24 cellular contexts compared by ENCODE assay signal in the genomic region with DNA sequence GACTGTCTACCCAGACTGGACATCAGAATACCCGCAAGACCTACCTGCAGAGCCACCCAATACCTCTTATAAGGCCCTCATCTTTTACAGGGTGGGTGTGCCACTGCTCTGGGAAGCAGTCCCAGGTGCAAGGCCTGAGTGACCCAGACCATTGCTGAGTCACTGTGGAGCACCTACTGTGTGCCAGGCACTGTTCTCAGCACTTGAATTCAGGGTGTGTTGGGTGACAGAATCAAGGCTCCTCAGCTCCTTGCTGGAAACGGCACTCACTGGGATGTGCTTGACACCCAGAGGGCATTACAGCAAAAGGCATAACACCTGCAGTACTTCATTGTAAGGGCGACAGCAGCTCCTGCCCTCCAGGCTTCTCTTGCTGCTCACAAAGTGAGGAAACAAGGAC. TPM values are rescaled to one million over a fixed set of nuclear protein-coding genes. Genes with fewer than 3 reads are reported as not detected.
A peak's percentile ranks its signal among the peaks of the same experiment; 100 is the strongest.
DNase-seq lines count a peak whose midpoint lies in the region; ATAC-seq and TF ChIP-seq lines count a peak whose summit lies in the region.
"Had no signal": no experiment of that assay in that cellular context is flagged by ENCODE, and none has a peak within 500 bp of the region (broad histone marks: within the 10 kb centered on the region; RNA-seq: fewer than 3 reads in every experiment).

No MANE protein-coding gene starts in this region.

- ATAC-seq in heart right ventricle (no peak), left ventricle myocardium superior (no peak), GM19463 (IDR thresholded peaks at IDR 0.05; ENCODE audit: unreplicated experiment) (no peak)
- ATAC-seq: A549, GM23338, SK-N-SH treated with all-trans-retinoic acid at 6 μM for 48 hours had no signal

- no peak for TF ChIP-seq POLR2A in prostate gland (IDR thresholded peaks at IDR 0.05)

- peaks cover 0 to 21% (median 0%) of the 10 kb centered on the region in 11 donors for H3K9me3 ChIP-seq in heart right ventricle
- no peaks in the 10 kb centered on the region for H3K9me3 ChIP-seq in prostate gland

- intact Hi-C loops in heart right ventricle (cut with DNase I) (loop anchor here in 1 of 10 donors (10.0 kb wide), 1 partner anchor 157 kb away; no protein-coding TSS in a partner anchor), left ventricle myocardium superior (cut with micrococcal nuclease) (no loop called here), prostate gland (cut with DNase I) (no loop called here)

- peaks cover 0 to 56% (median 12%) of the 10 kb centered on the region in 9 donors for H3K4me1 ChIP-seq in heart right ventricle
- H3K4me1 ChIP-seq in prostate gland (replicated peaks) = no peaks in the 10 kb centered on the region
- H3K4me1 ChIP-seq: A549, HAP-1, SJCRH30 had no signal

- peaks cover 0 to 13% (median 0%) of the 10 kb centered on the region in 7 donors for H3K27me3 ChIP-seq in heart right ventricle
- no peaks in the 10 kb centered on the region for H3K27me3 ChIP-seq in prostate gland (replicated peaks; ENCODE audit: insufficient read depth)

- 62 to 72% methylated on average over 3 of the region's 3 CpGs for WGBS in heart right ventricle, 2 donors
- WGBS in prostate gland = 75% methylated on average over 3 of the region's 3 CpGs

- TF ChIP-seq CTCF in heart right ventricle (IDR thresholded peaks at IDR 0.05) (no peak), prostate gland (IDR thresholded peaks at IDR 0.05) (no peak)

- H3K36me3 ChIP-seq in heart right ventricle (no peaks in the 10 kb centered on the region), prostate gland (no peaks in the 10 kb centered on the region)
- H3K36me3 ChIP-seq: HAP-1, SJCRH30 had no signal

- H3K27ac ChIP-seq in heart right ventricle (peak overlapping the region in 8 of 10 donors; percentile 6 to 87 (median 49)), prostate gland (no peak overlapping the region)
- H3K27ac ChIP-seq: A549, SJCRH30 had no signal

- H3K4me3 ChIP-seq in heart right ventricle (no peak overlapping the region), prostate gland (no peak overlapping the region)
- H3K4me3 ChIP-seq: A549, GM23338, HAP-1, SJCRH30 had no signal

- no peak for DNase-seq in heart right ventricle
- no peak for DNase-seq in left ventricle myocardium superior
- DNase-seq in NCI-H69 (lab: John Stamatoyannopoulos, UW) = peak; percentile 48
- peak; percentile 35 for DNase-seq in mesenteric fat pad (ENCODE audit: low spot score)
- no peak for DNase-seq in ureter (ENCODE audit: low spot score)
- no peak for DNase-seq in prostate gland (ENCODE audit: low spot score)
- DNase-seq: C1 segment of cervical spinal cord; CD4-positive, alpha-beta memory T cell; COR-L47; DMS53; HFFc6; NCI-H1092; NCI-H1417 treated with DMSO at 0.1 percent for 48 hours; NCI-H1694 treated with DMSO at 0.1 percent for 48 hours; NCI-H2081; NCI-H2227 treated with DMSO at 0.1 percent for 48 hours; NCI-H526 treated with DMSO at 0.1 percent for 48 hours; SJCRH30 had no signal

RNA-seq across cellular contexts. Expression of gene CAMK2B, which starts 7.1 kb away (rescaled TPM):
- total RNA-seq in heart right ventricle = 100 to 1,000 TPM in 6 of 10 donors, 10 to 100 TPM in 4; 70.6 to 152 (median 126) TPM
- polyA plus RNA-seq in heart right ventricle = 100 to 1,000 TPM in 1 of 2 donors, 10 to 100 TPM in 1; 30.8 to 107 TPM
- total RNA-seq in left ventricle myocardium superior = 98.4 TPM
- total RNA-seq in mesenteric fat pad = 1.2 TPM
- not detected for total RNA-seq in ureter
- total RNA-seq in prostate gland = 10 to 100 TPM in 1 of 2 donors, 1 to 10 TPM in 1; 5.7 to 16.9 TPM
- total RNA-seq: CD4-positive, alpha-beta memory T cell; GM23338 had no signal
- polyA plus RNA-seq: CD4-positive, alpha-beta memory T cell; GM23338; IgD-negative memory B cell had no signal

Comparison
In these comparisons a context has a peak if more than half of its experiments do, and no peak if none do; other contexts are left out.
1. DNase-seq: peak in NCI-H69 (single experiment) and mesenteric fat pad (single experiment); none in heart right ventricle (0 of 2), left ventricle myocardium superior (single experiment), ureter (single experiment) and prostate gland (single experiment).
2. H3K27ac ChIP-seq: peak in heart right ventricle (8 of 10); none in prostate gland (0 of 2).